In genomic region chr1:156858555-156858956, GRCh38 we compare ENCODE assay signal across 14 cellular contexts. TPM values are rescaled to one million over a fixed set of nuclear protein-coding genes. Genes with fewer than 3 reads are reported as not detected.
DNase-seq lines count a peak whose midpoint lies in the region; ATAC-seq and TF ChIP-seq lines count a peak whose summit lies in the region.
"Had no signal": no experiment of that assay in that cellular context is flagged by ENCODE, and none has a peak within 500 bp of the region (broad histone marks: within the 10 kb centered on the region; RNA-seq: fewer than 3 reads in every experiment).

No MANE protein-coding gene starts in this region.

- WGBS in ectodermal cell, 2 experiments, result 4 to 6% methylated on average over 5 of the region's 5 CpGs

- H3K36me3 ChIP-seq in BE2C (no peaks in the 10 kb centered on the region), ectodermal cell (ENCODE audit: control insufficient read depth, insufficient read depth, low read length) (no peaks in the 10 kb centered on the region)
- H3K36me3 ChIP-seq: neutrophil had no signal

- H3K27ac Mint-ChIP-seq in HFFc6, result no peak overlapping the region
- H3K27ac Mint-ChIP-seq in naive B cell, result no peak overlapping the region

- H3K4me3 Mint-ChIP-seq in HFFc6 (peak overlapping the region; percentile 60), naive B cell (peak overlapping the region in 7 of 8 donors; percentile 31 to 68 (median 47))

- H3K4me1 Mint-ChIP-seq in HFFc6 (ENCODE audit: low read depth) (peaks cover 12% of the 10 kb centered on the region), naive B cell (peaks cover 12 to 15% (median 15%) of the 10 kb centered on the region in 3 donors)

- H3K4me3 ChIP-seq in BE2C (ENCODE audit: low read depth, low read length) (peak overlapping the region; percentile 62), ectodermal cell (ENCODE audit: insufficient read depth, low read depth, low read length) (peak overlapping the region; percentile 31)

- peak; percentile 77 for DNase-seq in BE2C
- DNase-seq in HFFc6, result no peak
- no peak for DNase-seq in naive B cell
- no peak for DNase-seq in GM13976 (ENCODE audit: low spot score)
- no peak for DNase-seq in stimulated activated CD4-positive, alpha-beta T cell treated with anti-CD3 and anti-CD28 coated beads, Interleukin-4, amount 100 ng/mL, for 24 hours
- no peak for DNase-seq in AML-193 (lab: John Stamatoyannopoulos, UW)
- DNase-seq: activated CD8-positive, alpha-beta memory T cell treated with anti-CD3 and anti-CD28 coated beads for 24 hours; caudate nucleus; DND-41; HCEC 1CT; NCI-H1436 had no signal

- H3K27me3 ChIP-seq in BE2C, result 0 out of 2 replicates have a peak, but pooled peaks cover 4% of the 10 kb centered on the region
- peaks cover 87% of the 10 kb centered on the region for H3K27me3 ChIP-seq in ectodermal cell (ENCODE audit: control insufficient read depth, insufficient read depth, low read length, poor library complexity, severe bottlenecking)

- in situ Hi-C loops in GM13976 (cut with MboI; ENCODE audit: low sequenced_read_pairs, unreplicated experiment), result no loop called here

- H3K36me3 Mint-ChIP-seq in HFFc6 (ENCODE audit: low read depth) (no peaks in the 10 kb centered on the region), naive B cell (no peaks in the 10 kb centered on the region)

- H3K4me1 ChIP-seq in BE2C (peaks cover 31% of the 10 kb centered on the region), ectodermal cell (ENCODE audit: control insufficient read depth, insufficient read depth, low read length) (peaks cover 40% of the 10 kb centered on the region)

- ATAC-seq in naive B cell (ENCODE audit: low read depth in 2 of 2) (no peak), GM18861 (IDR thresholded peaks at IDR 0.05; ENCODE audit: unreplicated experiment) (no peak)

- TF ChIP-seq CTCF in BE2C (IDR thresholded peaks at IDR 0.05; ENCODE audit: low read depth, low read length), result no peak
- no peak for TF ChIP-seq CTCF in HFFc6 (IDR thresholded peaks at IDR 0.05)
- TF ChIP-seq CTCF in GM13976 (IDR thresholded peaks at IDR 0.05; ENCODE audit: borderline replicate concordance, control extremely low read depth, extremely low read depth, insufficient read depth, missing control alignments), result no peak

- H3K9me3 ChIP-seq in BE2C (no peaks in the 10 kb centered on the region), ectodermal cell (ENCODE audit: control insufficient read depth, low read length) (no peaks in the 10 kb centered on the region)
- H3K9me3 ChIP-seq: neutrophil had no signal

- H3K9me3 Mint-ChIP-seq in HFFc6 (no peaks in the 10 kb centered on the region), naive B cell (no peaks in the 10 kb centered on the region)

- no peak overlapping the region for H3K27ac ChIP-seq in ectodermal cell (ENCODE audit: insufficient read depth, low read depth, low read length, poor library complexity, severe bottlenecking)
- H3K27ac ChIP-seq: neutrophil had no signal

- H3K27me3 Mint-ChIP-seq in HFFc6 (ENCODE audit: insufficient read depth), result peaks cover 45% of the 10 kb centered on the region
- H3K27me3 Mint-ChIP-seq in naive B cell, result peaks cover 64 to 76% (median 71%) of the 10 kb centered on the region in 3 donors

RNA-seq across cellular contexts. Expression of gene INSRR, which starts 0.4 kb away (rescaled TPM):
- polyA plus RNA-seq in BE2C (2012; ENCODE audit: insufficient read depth, insufficient read length, low read depth), result 1.6 TPM
- not detected for total RNA-seq in HFFc6 (2021; fragmentation: NEBNext Ultra II Directional; extraction: Animal tissue kit (Norgen Biotek cat#: 25700))
- polyA plus RNA-seq in ectodermal cell (2013, experiment 1 of 4), result 0.09 TPM
- polyA plus RNA-seq in ectodermal cell (2013, experiment 2 of 4), result not detected
- polyA plus RNA-seq in ectodermal cell (2013, experiment 3 of 4), result not detected
- polyA plus RNA-seq in ectodermal cell (2013, experiment 4 of 4), result 0.08 TPM
- polyA plus RNA-seq in naive B cell (ENCODE audit: low read depth in 6 of 6), result not detected

RNA-seq across cellular contexts. Expression of gene NTRK1, which starts 2.1 kb away (rescaled TPM):
- 67.7 TPM for polyA plus RNA-seq in BE2C (2012; ENCODE audit: insufficient read depth, insufficient read length, low read depth)
- under 1 TPM in 1 of 6 experiments, not detected in 5; 0.10 TPM for total RNA-seq in HFFc6 (2021; fragmentation: NEBNext Ultra II Directional; extraction: Animal tissue kit (Norgen Biotek cat#: 25700))
- 0.81 TPM for polyA plus RNA-seq in ectodermal cell (2013, experiment 1 of 4)
- polyA plus RNA-seq in ectodermal cell (2013, experiment 2 of 4), result 0.39 TPM
- polyA plus RNA-seq in ectodermal cell (2013, experiment 3 of 4), result 1.3 TPM
- polyA plus RNA-seq in ectodermal cell (2013, experiment 4 of 4), result 1.4 TPM
- polyA plus RNA-seq in naive B cell (ENCODE audit: low read depth in 6 of 6), result not detected

RNA-seq across cellular contexts. Expression of gene PEAR1, which starts 35.0 kb away (rescaled TPM):
- polyA plus RNA-seq in BE2C (2012; ENCODE audit: insufficient read depth, insufficient read length, low read depth), result 27.0 TPM
- 10 to 100 TPM in 4 of 6 experiments, 1 to 10 TPM in 2; 3.2 to 23.6 (median 20.2) TPM for total RNA-seq in HFFc6 (2021; fragmentation: NEBNext Ultra II Directional; extraction: Animal tissue kit (Norgen Biotek cat#: 25700))
- 1.2 TPM for polyA plus RNA-seq in ectodermal cell (2013, experiment 1 of 4)
- 1.5 TPM for polyA plus RNA-seq in ectodermal cell (2013, experiment 2 of 4)
- 0.85 TPM for polyA plus RNA-seq in ectodermal cell (2013, experiment 3 of 4)
- 1.4 TPM for polyA plus RNA-seq in ectodermal cell (2013, experiment 4 of 4)
- polyA plus RNA-seq in naive B cell (ENCODE audit: low read depth in 6 of 6), result under 1 TPM in 3 of 6 donors, not detected in 3; 0.11 to 0.85 (median 0.27) TPM

RNA-seq across cellular contexts. Expression of gene SH2D2A, which starts 41.9 kb away (rescaled TPM):
- not detected for polyA plus RNA-seq in BE2C (2012; ENCODE audit: insufficient read depth, insufficient read length, low read depth)
- total RNA-seq in HFFc6 (2021; fragmentation: NEBNext Ultra II Directional; extraction: Animal tissue kit (Norgen Biotek cat#: 25700)), result under 1 TPM in 2 of 6 experiments, not detected in 4; 0.09 to 0.17 TPM
- 2.0 TPM for polyA plus RNA-seq in ectodermal cell (2013, experiment 1 of 4)
- 1.7 TPM for polyA plus RNA-seq in ectodermal cell (2013, experiment 2 of 4)
- 3.6 TPM for polyA plus RNA-seq in ectodermal cell (2013, experiment 3 of 4)
- 1.9 TPM for polyA plus RNA-seq in ectodermal cell (2013, experiment 4 of 4)
- polyA plus RNA-seq in naive B cell (ENCODE audit: low read depth in 6 of 6), result 1 to 10 TPM in 1 of 6 donors, under 1 TPM in 4, not detected in 1; 0.26 to 1.2 (median 0.31) TPM
